ENCODE assay signal across 23 cellular contexts in genomic region chr16:86872126-86872525, GRCh38.
DNase-seq lines count a peak whose midpoint lies in the region; ATAC-seq and TF ChIP-seq lines count a peak whose summit lies in the region.
"Had no signal": no experiment of that assay in that cellular context is flagged by ENCODE, and none has a peak within 500 bp of the region (broad histone marks: within the 10 kb centered on the region; RNA-seq: fewer than 3 reads in every experiment).

No MANE protein-coding gene starts in this region.

- H3K36me3 ChIP-seq in heart left ventricle (no peaks in the 10 kb centered on the region), RWPE2 (ENCODE audit: low read depth) (no peaks in the 10 kb centered on the region), sigmoid colon (no peaks in the 10 kb centered on the region)
- H3K36me3 ChIP-seq: BE2C; BLaER1 treated with 17β-estradiol and CSF1 and Interleukin-3, amounts not matched to agents 10 nM and 100 nM had no signal

- no peak overlapping the region for H3K4me3 ChIP-seq in heart left ventricle
- no peak overlapping the region for H3K4me3 ChIP-seq in RWPE2 (ENCODE audit: severe bottlenecking)
- no peak overlapping the region for H3K4me3 ChIP-seq in sigmoid colon
- H3K4me3 ChIP-seq: BLaER1 treated with 17β-estradiol and CSF1 and Interleukin-3, amounts not matched to agents 10 nM and 100 nM; GM12878; GM23248 had no signal

- H3K27ac Mint-ChIP-seq in nephron (peak overlapping the region; percentile 73 to 98 (median 95)), mesothelial cell of epicardium (no peak overlapping the region)
- H3K27ac Mint-ChIP-seq: CD4-positive, alpha-beta T cell; CD8-positive, alpha-beta memory T cell had no signal

- H3K4me1 ChIP-seq in heart left ventricle (peaks cover 0 to 2% (median 0%) of the 10 kb centered on the region in 12 donors), RWPE2 (ENCODE audit: insufficient read depth, poor library complexity, severe bottlenecking) (no peaks in the 10 kb centered on the region), sigmoid colon (no peaks in the 10 kb centered on the region)
- H3K4me1 ChIP-seq: BE2C had no signal

- H3K27ac ChIP-seq in heart left ventricle, result no peak overlapping the region
- H3K27ac ChIP-seq in RWPE2 (ENCODE audit: poor library complexity, severe bottlenecking), result no peak overlapping the region
- H3K27ac ChIP-seq in sigmoid colon, result no peak overlapping the region
- H3K27ac ChIP-seq: 22Rv1; BLaER1 treated with 17β-estradiol and CSF1 and Interleukin-3, amounts not matched to agents 10 nM and 100 nM; GM23248 had no signal

- ATAC-seq in heart left ventricle, result no peak
- ATAC-seq in RWPE2 (ENCODE audit: low read depth), result no peak
- ATAC-seq: GM12878 had no signal

- TF ChIP-seq POLR2A in heart left ventricle (IDR thresholded peaks at IDR 0.05) (no peak), sigmoid colon (IDR thresholded peaks at IDR 0.05) (no peak)

- no peak for TF ChIP-seq EP300 in sigmoid colon (IDR thresholded peaks at IDR 0.05)

- whole genome bisulfite sequencing in heart left ventricle, 4 donors, result 89 to 95% (median 91%) methylated on average over 9 of the region's 9 CpGs
- 64 to 81% methylated on average over 9 of the region's 9 CpGs for whole genome bisulfite sequencing in sigmoid colon, 2 donors

- no peak overlapping the region for H3K4me3 Mint-ChIP-seq in nephron
- H3K4me3 Mint-ChIP-seq in mesothelial cell of epicardium, result no peak overlapping the region
- H3K4me3 Mint-ChIP-seq: CD4-positive, alpha-beta T cell; CD8-positive, alpha-beta memory T cell had no signal

- peaks cover 17% of the 10 kb centered on the region for H3K36me3 Mint-ChIP-seq in nephron (ENCODE audit: low read depth)
- H3K36me3 Mint-ChIP-seq in mesothelial cell of epicardium, result peaks cover 3% of the 10 kb centered on the region
- H3K36me3 Mint-ChIP-seq: CD14-positive monocyte; CD8-positive, alpha-beta memory T cell had no signal

- peaks cover 28% of the 10 kb centered on the region for H3K4me1 Mint-ChIP-seq in nephron
- peaks cover 26% of the 10 kb centered on the region for H3K4me1 Mint-ChIP-seq in mesothelial cell of epicardium
- H3K4me1 Mint-ChIP-seq: CD14-positive monocyte; CD8-positive, alpha-beta memory T cell had no signal

- H3K27me3 ChIP-seq in heart left ventricle, result no peaks in the 10 kb centered on the region
- H3K27me3 ChIP-seq in RWPE2 (ENCODE audit: insufficient read depth, poor library complexity, severe bottlenecking), result no peaks in the 10 kb centered on the region
- peaks cover 4 to 76% (median 6%) of the 10 kb centered on the region in 3 donors for H3K27me3 ChIP-seq in sigmoid colon

- H3K9me3 ChIP-seq in heart left ventricle (peaks cover 0 to 7% (median 0%) of the 10 kb centered on the region in 12 donors), RWPE2 (ENCODE audit: severe bottlenecking) (no peaks in the 10 kb centered on the region), sigmoid colon (no peaks in the 10 kb centered on the region)
- H3K9me3 ChIP-seq: BE2C had no signal

- TF ChIP-seq CTCF in heart left ventricle (IDR thresholded peaks at IDR 0.05) (no peak), RWPE2 (IDR thresholded peaks at IDR 0.05; ENCODE audit: poor library complexity, severe bottlenecking) (no peak), nephron (IDR thresholded peaks at IDR 0.05; ENCODE audit: unreplicated experiment in 3 of 3) (no peak), sigmoid colon (IDR thresholded peaks at IDR 0.05) (no peak), mesothelial cell of epicardium (IDR thresholded peaks at IDR 0.05; ENCODE audit: unreplicated experiment) (no peak)

- H3K27me3 Mint-ChIP-seq in nephron (ENCODE audit: low read depth) (peaks cover 73% of the 10 kb centered on the region), mesothelial cell of epicardium (ENCODE audit: low read depth) (peaks cover 22% of the 10 kb centered on the region)

- H3K9me3 Mint-ChIP-seq in nephron (peaks cover 23% of the 10 kb centered on the region), mesothelial cell of epicardium (peaks cover 22% of the 10 kb centered on the region)
- H3K9me3 Mint-ChIP-seq: CD4-positive, alpha-beta T cell had no signal

- DNase-seq in cardiac septum (ENCODE audit: low spot score), result peak; percentile 33
- DNase-seq in heart left ventricle, result no peak
- peak; percentile 32 for DNase-seq in RWPE2 (ENCODE audit: low spot score)
- peak; percentile 53 for DNase-seq in sigmoid colon
- DNase-seq in mesothelial cell of epicardium (ENCODE audit: low spot score in 2 of 2, unreplicated experiment in 2 of 2), result no peak
- no peak for DNase-seq in NOMO-1 treated with DMSO at 0.1 percent for 48 hours (lab: John Stamatoyannopoulos, UW; ENCODE audit: unreplicated experiment)
- DNase-seq in HT-29 (ENCODE audit: low spot score), result no peak
- DNase-seq: ACHN; AML-193; BE2C; CD4-positive, alpha-beta T cell; CD8-positive, alpha-beta memory T cell; DMS 273 treated with DMSO at 0.1 percent for 48 hours; DMS79; EL; GDM1; GM23248; HCEC 1CT had no signal

- intact Hi-C loops in cardiac septum (cut with DNase I), result no loop called here
- intact Hi-C loops in heart left ventricle (cut with DNase I), result no loop called here
- intact Hi-C loops in sigmoid colon (cut with DNase I), result no loop called here

Comparison
In these comparisons a context has a peak if more than half of its experiments do, and no peak if none do; other contexts are left out.
1. DNase-seq: peak in cardiac septum (single experiment), RWPE2 (single experiment) and sigmoid colon (single experiment); none in heart left ventricle (0 of 5), mesothelial cell of epicardium (0 of 2), NOMO-1 treated with DMSO at 0.1 percent for 48 hours (single experiment) and HT-29 (single experiment).